Comparison of ENCODE assay signal across 11 cellular contexts in the genomic region with DNA sequence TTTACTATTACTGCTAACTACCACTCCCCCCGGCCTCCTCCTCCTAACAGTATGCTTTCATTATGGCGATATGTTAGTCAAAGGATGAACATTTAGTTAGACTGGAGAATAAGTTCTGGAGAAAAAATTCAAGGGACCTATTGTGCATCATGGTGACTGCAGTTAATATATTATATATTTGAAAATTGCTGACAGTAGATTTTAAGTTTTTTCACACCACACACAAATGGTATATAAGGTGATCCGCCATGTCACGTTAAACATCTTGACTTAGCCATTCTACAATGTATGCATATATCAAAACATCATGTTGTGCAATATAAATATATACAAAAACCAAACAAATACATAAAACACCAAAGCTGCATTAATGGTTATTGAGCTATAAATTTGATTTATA.
"Had no signal": no experiment of that assay in that cellular context is flagged by ENCODE, and none has a peak within 500 bp of the region (broad histone marks: within the 10 kb centered on the region; RNA-seq: fewer than 3 reads in every experiment).

No MANE protein-coding gene starts in this region.

- H2AFZ ChIP-seq: GM23248, GM23338 had no signal

- H3K27ac ChIP-seq: GM23248 had no signal

- H3K4me1 ChIP-seq: HAP-1 had no signal

- H3K9me3 ChIP-seq: HAP-1 had no signal

- H3K4me3 ChIP-seq: GM23248, GM23338, HAP-1 had no signal

- FAIRE-seq: H1, H54 had no signal

- H3K4me2 ChIP-seq: GM23338 had no signal

- H3K9ac ChIP-seq: GM23248 had no signal

- H3K36me3 ChIP-seq: HAP-1 had no signal

- ATAC-seq: GM23338, HCT116 had no signal

- DNase-seq: GM23248, GOT3, H7, H9, HCEC 1CT, HFFc6 had no signal
